In genomic region chr3:39180546-39181346, GRCh38 we compare ENCODE assay signal across 8 cellular contexts. TPM values are rescaled to one million over a fixed set of nuclear protein-coding genes. Genes with fewer than 3 reads are reported as not detected.
DNase-seq lines count a peak whose midpoint lies in the region; ATAC-seq and TF ChIP-seq lines count a peak whose summit lies in the region.

No MANE protein-coding gene starts in this region.

- CTCF ChIA-PET in BJ (lab: Yijun Ruan, JAX): interaction anchor here (1.2 to 3.6 kb wide), 3 partner anchors 9 to 108 kb away, joined by 8 to 27 read pairs (median 9); no protein-coding TSS in a partner anchor
- CTCF ChIA-PET in activated CD8-positive, alpha-beta T cell treated with anti-CD3 and anti-CD28 coated beads, Interleukin-2, amount 10 ng/mL, durations not matched to agents 7 days and 5 days (lab: Charles Lee): interaction anchor here (0.6 to 4.5 kb wide), 4 partner anchors 10 to 111 kb away, joined by 3 to 34 read pairs (median 8); partner anchors contain the start of gene XIRP1

- ATAC-seq in GM19395 (IDR thresholded peaks at IDR 0.05; ENCODE audit: unreplicated experiment): peak; percentile 92
- peak; percentile 87 for ATAC-seq in HG03469 (IDR thresholded peaks at IDR 0.05; ENCODE audit: unreplicated experiment)
- peak; percentile 89 for ATAC-seq in activated CD8-positive, alpha-beta T cell treated with anti-CD3 and anti-CD28 coated beads, Interleukin-2, amount 10 ng/mL, durations not matched to agents 7 days and 5 days

- DNase-seq in BJ (ENCODE audit: low read depth): peak; percentile 30
- DNase-seq in NCI-H748 treated with DMSO at 0.1 percent for 48 hours (lab: John Stamatoyannopoulos, UW): peak; percentile 85
- peak; percentile 93 for DNase-seq in activated CD8-positive, alpha-beta T cell treated with anti-CD3 and anti-CD28 coated beads, Interleukin-2, amount 10 ng/mL, durations not matched to agents 7 days and 5 days
- DNase-seq in effector CD4-positive, alpha-beta T cell: peak; percentile 84
- DNase-seq in medulla oblongata (ENCODE audit: extremely low spot score): peak; percentile 77
- DNase-seq in stimulated activated CD4-positive, alpha-beta T cell treated with anti-CD3 and anti-CD28 coated beads, TNF-alpha, amount 100 ng/mL, for 4 hours (ENCODE audit: low read depth in 3 of 3): peak; percentile 76 to 85 (median 78)

- H3K4me3 Mint-ChIP-seq in activated CD8-positive, alpha-beta T cell treated with anti-CD3 and anti-CD28 coated beads, Interleukin-2, amount 10 ng/mL, durations not matched to agents 7 days and 5 days: peak overlapping the region; percentile 75

- no peaks in the 10 kb centered on the region for H3K27me3 ChIP-seq in BJ (ENCODE audit: control insufficient read depth, insufficient read depth, low read length)

- H3K36me3 Mint-ChIP-seq in activated CD8-positive, alpha-beta T cell treated with anti-CD3 and anti-CD28 coated beads, Interleukin-2, amount 10 ng/mL, durations not matched to agents 7 days and 5 days (ENCODE audit: low read depth): no peaks in the 10 kb centered on the region

- H3K27me3 Mint-ChIP-seq in activated CD8-positive, alpha-beta T cell treated with anti-CD3 and anti-CD28 coated beads, Interleukin-2, amount 10 ng/mL, durations not matched to agents 7 days and 5 days (ENCODE audit: low read depth): no peaks in the 10 kb centered on the region

- no peaks in the 10 kb centered on the region for H3K36me3 ChIP-seq in BJ (ENCODE audit: control insufficient read depth, insufficient read depth, low read length)

- peaks cover 49% of the 10 kb centered on the region for H3K4me1 Mint-ChIP-seq in activated CD8-positive, alpha-beta T cell treated with anti-CD3 and anti-CD28 coated beads, Interleukin-2, amount 10 ng/mL, durations not matched to agents 7 days and 5 days (ENCODE audit: low read depth)

- POLR2A ChIA-PET in BJ (lab: Charles Lee): no interaction called here
- POLR2A ChIA-PET in activated CD8-positive, alpha-beta T cell treated with anti-CD3 and anti-CD28 coated beads, Interleukin-2, amount 10 ng/mL, durations not matched to agents 7 days and 5 days (lab: Charles Lee): no interaction called here

- H3K4me3 ChIP-seq in BJ (ENCODE audit: low read depth, low read length): peak overlapping the region; percentile 40

- peak; percentile 44 for TF ChIP-seq CTCF in BJ (IDR thresholded peaks at IDR 0.05; ENCODE audit: insufficient read depth, low read depth, low read length)

- no peaks in the 10 kb centered on the region for H3K9me3 Mint-ChIP-seq in activated CD8-positive, alpha-beta T cell treated with anti-CD3 and anti-CD28 coated beads, Interleukin-2, amount 10 ng/mL, durations not matched to agents 7 days and 5 days (ENCODE audit: insufficient read depth)

- peak overlapping the region; percentile 75 for H3K27ac Mint-ChIP-seq in activated CD8-positive, alpha-beta T cell treated with anti-CD3 and anti-CD28 coated beads, Interleukin-2, amount 10 ng/mL, durations not matched to agents 7 days and 5 days

RNA-seq across cellular contexts. Expression of gene XIRP1, which starts 11.6 kb away (rescaled TPM):
- 0.04 and 0.05 TPM in 2 replicates for polyA plus RNA-seq in BJ (2011; rRNA removed)
- polyA minus RNA-seq in BJ (2011; rRNA and poly(A)+ RNA removed): 0.10 TPM in 1 of 2 replicates, not detected in the other
- not detected for total RNA-seq in activated CD8-positive, alpha-beta T cell treated with anti-CD3 and anti-CD28 coated beads, Interleukin-2, amount 10 ng/mL, durations not matched to agents 7 days and 5 days

RNA-seq across cellular contexts. Expression of gene CSRNP1, which starts 27.4 kb away (rescaled TPM):
- polyA plus RNA-seq in BJ (2011; rRNA removed): 8.1 and 14.8 TPM in 2 replicates
- 16.5 and 20.5 TPM in 2 replicates for polyA minus RNA-seq in BJ (2011; rRNA and poly(A)+ RNA removed)
- 10 to 100 TPM; 15.6 to 16.0 TPM for total RNA-seq in activated CD8-positive, alpha-beta T cell treated with anti-CD3 and anti-CD28 coated beads, Interleukin-2, amount 10 ng/mL, durations not matched to agents 7 days and 5 days

Comparison
In these comparisons a context has a peak if more than half of its experiments do, and no peak if none do; other contexts are left out.
1. Peak in every context shown above with its lines: DNase-seq, ATAC-seq and H3K4me3 ChIP-seq.
2. DNase-seq: peak in every context shown above with its lines; median percentile 93 in activated CD8-positive, alpha-beta T cell treated with anti-CD3 and anti-CD28 coated beads, Interleukin-2, amount 10 ng/mL, durations not matched to agents 7 days and 5 days; 85 in NCI-H748 treated with DMSO at 0.1 percent for 48 hours; 84 in effector CD4-positive, alpha-beta T cell; 78 in stimulated activated CD4-positive, alpha-beta T cell treated with anti-CD3 and anti-CD28 coated beads, TNF-alpha, amount 100 ng/mL, for 4 hours; 77 in medulla oblongata; 30 in BJ.